ENCODE assay signal across 1 cellular context in the genomic region with DNA sequence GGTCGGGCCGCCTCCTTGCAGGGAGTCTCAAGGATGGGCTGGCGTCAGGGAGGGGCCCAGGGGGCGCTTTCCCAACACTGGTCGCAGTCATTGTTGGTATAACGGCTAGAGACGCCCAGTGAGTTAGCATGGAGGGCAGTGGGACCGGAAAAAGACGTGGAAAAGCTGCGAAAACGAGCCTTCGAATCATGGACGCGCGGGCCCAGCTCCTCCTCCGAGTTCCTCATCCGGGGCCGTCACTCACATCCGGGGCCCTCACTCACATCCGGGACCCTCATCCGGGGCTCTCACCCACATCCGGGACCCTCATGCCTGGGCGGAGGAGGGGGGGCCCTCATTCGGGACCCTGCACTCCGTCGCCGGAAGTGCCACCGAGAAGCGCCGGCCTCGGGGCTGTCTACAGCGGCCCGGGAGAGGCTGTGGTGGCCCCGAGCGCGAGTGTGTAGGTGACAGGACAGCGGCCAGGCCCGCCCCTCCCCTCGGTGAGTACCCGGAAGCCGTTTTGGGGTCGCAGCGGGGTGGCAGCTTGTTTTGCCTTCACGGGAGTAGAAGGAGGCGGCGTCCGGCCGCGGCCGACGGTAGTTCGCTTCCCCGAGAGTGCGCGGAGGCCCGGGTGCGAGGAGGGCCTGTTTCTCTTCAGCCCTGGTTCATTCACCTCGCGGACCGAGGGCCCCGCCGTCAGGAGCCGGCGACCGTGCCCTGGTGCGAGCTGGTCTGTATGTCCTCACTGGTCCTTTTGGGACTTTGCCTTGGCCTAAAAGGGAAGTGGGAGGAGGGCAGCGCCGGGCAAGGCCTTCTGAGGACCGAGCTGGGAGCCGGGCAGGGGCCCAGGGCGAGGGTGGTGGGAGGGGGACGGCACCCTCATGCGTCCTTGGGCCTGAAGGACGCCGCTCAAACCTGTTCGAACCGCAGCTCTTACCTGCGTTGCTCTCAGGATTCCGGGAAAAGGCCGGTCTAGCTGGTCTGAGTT.
TF ChIP-seq lines count a peak whose summit lies in the region.

A gene with protein sequence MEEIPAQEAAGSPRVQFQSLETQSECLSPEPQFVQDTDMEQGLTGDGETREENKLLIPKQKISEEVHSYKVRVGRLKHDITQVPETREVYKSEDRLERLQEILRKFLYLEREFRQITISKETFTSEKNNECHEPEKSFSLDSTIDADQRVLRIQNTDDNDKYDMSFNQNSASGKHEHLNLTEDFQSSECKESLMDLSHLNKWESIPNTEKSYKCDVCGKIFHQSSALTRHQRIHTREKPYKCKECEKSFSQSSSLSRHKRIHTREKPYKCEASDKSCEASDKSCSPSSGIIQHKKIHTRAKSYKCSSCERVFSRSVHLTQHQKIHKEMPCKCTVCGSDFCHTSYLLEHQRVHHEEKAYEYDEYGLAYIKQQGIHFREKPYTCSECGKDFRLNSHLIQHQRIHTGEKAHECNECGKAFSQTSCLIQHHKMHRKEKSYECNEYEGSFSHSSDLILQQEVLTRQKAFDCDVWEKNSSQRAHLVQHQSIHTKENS (plus strand): TSS at position 337 of the 970 bp plus-strand sequence. CDS start 1,918 bp downstream, outside the sequence.

TF ChIP-seq in GM12878, 131 proteins besides CTCF, POLR2A, EP300 and RAD21 (continued from another document):
- TF ChIP-seq SUPT20H (IDR thresholded peaks at IDR 0.05; ENCODE audit: borderline replicate concordance, control insufficient read depth, low read depth, low read length) (no peak), EGR1 (IDR thresholded peaks at IDR 0.05; ENCODE audit: borderline replicate concordance in 1 of 2, low read depth in 2 of 2, low read length in 2 of 2) (peak in 1 of 2 experiments; percentile 7; a peak in 1 of 3 replicates), NFYA (IDR thresholded peaks at IDR 0.05; ENCODE audit: borderline replicate concordance, low read depth, low read length) (no peak), YBX1 (IDR thresholded peaks at IDR 0.05) (no peak), NRF1 (conservative IDR thresholded peaks at IDR 0.05; ENCODE audit: low read depth, low read length) (no peak), MEF2A (IDR thresholded peaks at IDR 0.05; ENCODE audit: insufficient read depth, low read depth, low read length) (peak; percentile 37; the same call in 1 of the 2 replicates), WRNIP1 (IDR thresholded peaks at IDR 0.05; ENCODE audit: borderline replicate concordance, low read depth, low read length) (no peak), CREM (IDR thresholded peaks at IDR 0.05; ENCODE audit: low read depth) (peak; percentile 19; the same call in 1 of the 2 replicates), NFIC (IDR thresholded peaks at IDR 0.05; ENCODE audit: low read depth, low read length) (no peak), NBN (IDR thresholded peaks at IDR 0.05) (peak; percentile 85), GABPA (IDR thresholded peaks at IDR 0.05; ENCODE audit: low read depth) (peak; percentile 86), ETV6 (conservative IDR thresholded peaks at IDR 0.05 in 1 of 2, IDR thresholded peaks at IDR 0.05 in 1 of 2; ENCODE audit: borderline replicate concordance in 1 of 2, low read depth in 1 of 2) (peak in 1 of 2 experiments; percentile 73; a peak in 2 of 4 replicates), CREB1 (IDR thresholded peaks at IDR 0.05; ENCODE audit: low read depth) (peak; percentile 74), STAT1 (conservative IDR thresholded peaks at IDR 0.05) (0 out of 2 replicates have a peak, but pooled peaks have one; percentile 36), SRF (IDR thresholded peaks at IDR 0.05; ENCODE audit: low read depth in 2 of 2, low read length in 2 of 2) (no peak), IKZF2 (IDR thresholded peaks at IDR 0.05) (peak; percentile 14 to 99; a peak in 2 of 4 replicates), SMARCA5 (IDR thresholded peaks at IDR 0.05) (no peak), SIN3A (IDR thresholded peaks at IDR 0.05; ENCODE audit: low read depth, low read length) (peak; percentile 79), BMI1 (IDR thresholded peaks at IDR 0.05; ENCODE audit: borderline replicate concordance) (no peak), RELA (IDR thresholded peaks at IDR 0.05; ENCODE audit: borderline replicate concordance, partially characterized antibody) (no peak), EED (IDR thresholded peaks at IDR 0.05; ENCODE audit: low read depth) (peak; percentile 46; the same call in 1 of the 2 replicates), KAT2A (conservative IDR thresholded peaks at IDR 0.05; ENCODE audit: control insufficient read depth, low read depth, low read length) (no peak)
- TF ChIP-seq, protein P1, sequence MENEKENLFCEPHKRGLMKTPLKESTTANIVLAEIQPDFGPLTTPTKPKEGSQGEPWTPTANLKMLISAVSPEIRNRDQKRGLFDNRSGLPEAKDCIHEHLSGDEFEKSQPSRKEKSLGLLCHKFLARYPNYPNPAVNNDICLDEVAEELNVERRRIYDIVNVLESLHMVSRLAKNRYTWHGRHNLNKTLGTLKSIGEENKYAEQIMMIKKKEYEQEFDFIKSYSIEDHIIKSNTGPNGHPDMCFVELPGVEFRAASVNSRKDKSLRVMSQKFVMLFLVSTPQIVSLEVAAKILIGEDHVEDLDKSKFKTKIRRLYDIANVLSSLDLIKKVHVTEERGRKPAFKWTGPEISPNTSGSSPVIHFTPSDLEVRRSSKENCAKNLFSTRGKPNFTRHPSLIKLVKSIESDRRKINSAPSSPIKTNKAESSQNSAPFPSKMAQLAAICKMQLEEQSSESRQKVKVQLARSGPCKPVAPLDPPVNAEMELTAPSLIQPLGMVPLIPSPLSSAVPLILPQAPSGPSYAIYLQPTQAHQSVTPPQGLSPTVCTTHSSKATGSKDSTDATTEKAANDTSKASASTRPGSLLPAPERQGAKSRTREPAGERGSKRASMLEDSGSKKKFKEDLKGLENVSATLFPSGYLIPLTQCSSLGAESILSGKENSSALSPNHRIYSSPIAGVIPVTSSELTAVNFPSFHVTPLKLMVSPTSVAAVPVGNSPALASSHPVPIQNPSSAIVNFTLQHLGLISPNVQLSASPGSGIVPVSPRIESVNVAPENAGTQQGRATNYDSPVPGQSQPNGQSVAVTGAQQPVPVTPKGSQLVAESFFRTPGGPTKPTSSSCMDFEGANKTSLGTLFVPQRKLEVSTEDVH (IDR thresholded peaks at IDR 0.05; ENCODE audit: low read depth, partially characterized antibody): peak; percentile 100
- TF ChIP-seq, protein P2, sequence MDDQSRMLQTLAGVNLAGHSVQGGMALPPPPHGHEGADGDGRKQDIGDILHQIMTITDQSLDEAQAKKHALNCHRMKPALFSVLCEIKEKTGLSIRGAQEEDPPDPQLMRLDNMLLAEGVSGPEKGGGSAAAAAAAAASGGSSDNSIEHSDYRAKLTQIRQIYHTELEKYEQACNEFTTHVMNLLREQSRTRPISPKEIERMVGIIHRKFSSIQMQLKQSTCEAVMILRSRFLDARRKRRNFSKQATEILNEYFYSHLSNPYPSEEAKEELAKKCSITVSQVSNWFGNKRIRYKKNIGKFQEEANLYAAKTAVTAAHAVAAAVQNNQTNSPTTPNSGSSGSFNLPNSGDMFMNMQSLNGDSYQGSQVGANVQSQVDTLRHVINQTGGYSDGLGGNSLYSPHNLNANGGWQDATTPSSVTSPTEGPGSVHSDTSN (IDR thresholded peaks at IDR 0.05; ENCODE audit: insufficient replicate concordance, low read depth, low read length): peak; percentile 85
- TF ChIP-seq, protein P3, sequence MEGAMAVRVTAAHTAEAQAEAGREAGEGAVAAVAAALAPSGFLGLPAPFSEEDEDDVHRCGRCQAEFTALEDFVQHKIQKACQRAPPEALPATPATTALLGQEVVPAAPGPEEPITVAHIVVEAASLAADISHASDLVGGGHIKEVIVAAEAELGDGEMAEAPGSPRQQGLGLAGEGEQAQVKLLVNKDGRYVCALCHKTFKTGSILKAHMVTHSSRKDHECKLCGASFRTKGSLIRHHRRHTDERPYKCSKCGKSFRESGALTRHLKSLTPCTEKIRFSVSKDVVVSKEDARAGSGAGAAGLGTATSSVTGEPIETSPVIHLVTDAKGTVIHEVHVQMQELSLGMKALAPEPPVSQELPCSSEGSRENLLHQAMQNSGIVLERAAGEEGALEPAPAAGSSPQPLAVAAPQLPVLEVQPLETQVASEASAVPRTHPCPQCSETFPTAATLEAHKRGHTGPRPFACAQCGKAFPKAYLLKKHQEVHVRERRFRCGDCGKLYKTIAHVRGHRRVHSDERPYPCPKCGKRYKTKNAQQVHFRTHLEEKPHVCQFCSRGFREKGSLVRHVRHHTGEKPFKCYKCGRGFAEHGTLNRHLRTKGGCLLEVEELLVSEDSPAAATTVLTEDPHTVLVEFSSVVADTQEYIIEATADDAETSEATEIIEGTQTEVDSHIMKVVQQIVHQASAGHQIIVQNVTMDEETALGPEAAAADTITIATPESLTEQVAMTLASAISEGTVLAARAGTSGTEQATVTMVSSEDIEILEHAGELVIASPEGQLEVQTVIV (IDR thresholded peaks at IDR 0.05; ENCODE audit: borderline replicate concordance, partially characterized antibody): peak; percentile 62
- TF ChIP-seq, protein P4, sequence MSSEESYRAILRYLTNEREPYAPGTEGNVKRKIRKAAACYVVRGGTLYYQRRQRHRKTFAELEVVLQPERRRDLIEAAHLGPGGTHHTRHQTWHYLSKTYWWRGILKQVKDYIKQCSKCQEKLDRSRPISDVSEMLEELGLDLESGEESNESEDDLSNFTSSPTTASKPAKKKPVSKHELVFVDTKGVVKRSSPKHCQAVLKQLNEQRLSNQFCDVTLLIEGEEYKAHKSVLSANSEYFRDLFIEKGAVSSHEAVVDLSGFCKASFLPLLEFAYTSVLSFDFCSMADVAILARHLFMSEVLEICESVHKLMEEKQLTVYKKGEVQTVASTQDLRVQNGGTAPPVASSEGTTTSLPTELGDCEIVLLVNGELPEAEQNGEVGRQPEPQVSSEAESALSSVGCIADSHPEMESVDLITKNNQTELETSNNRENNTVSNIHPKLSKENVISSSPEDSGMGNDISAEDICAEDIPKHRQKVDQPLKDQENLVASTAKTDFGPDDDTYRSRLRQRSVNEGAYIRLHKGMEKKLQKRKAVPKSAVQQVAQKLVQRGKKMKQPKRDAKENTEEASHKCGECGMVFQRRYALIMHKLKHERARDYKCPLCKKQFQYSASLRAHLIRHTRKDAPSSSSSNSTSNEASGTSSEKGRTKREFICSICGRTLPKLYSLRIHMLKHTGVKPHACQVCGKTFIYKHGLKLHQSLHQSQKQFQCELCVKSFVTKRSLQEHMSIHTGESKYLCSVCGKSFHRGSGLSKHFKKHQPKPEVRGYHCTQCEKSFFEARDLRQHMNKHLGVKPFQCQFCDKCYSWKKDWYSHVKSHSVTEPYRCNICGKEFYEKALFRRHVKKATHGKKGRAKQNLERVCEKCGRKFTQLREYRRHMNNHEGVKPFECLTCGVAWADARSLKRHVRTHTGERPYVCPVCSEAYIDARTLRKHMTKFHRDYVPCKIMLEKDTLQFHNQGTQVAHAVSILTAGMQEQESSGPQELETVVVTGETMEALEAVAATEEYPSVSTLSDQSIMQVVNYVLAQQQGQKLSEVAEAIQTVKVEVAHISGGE (CRISPR knock-in tag; IDR thresholded peaks at IDR 0.05): no peak
- TF ChIP-seq, protein P5, sequence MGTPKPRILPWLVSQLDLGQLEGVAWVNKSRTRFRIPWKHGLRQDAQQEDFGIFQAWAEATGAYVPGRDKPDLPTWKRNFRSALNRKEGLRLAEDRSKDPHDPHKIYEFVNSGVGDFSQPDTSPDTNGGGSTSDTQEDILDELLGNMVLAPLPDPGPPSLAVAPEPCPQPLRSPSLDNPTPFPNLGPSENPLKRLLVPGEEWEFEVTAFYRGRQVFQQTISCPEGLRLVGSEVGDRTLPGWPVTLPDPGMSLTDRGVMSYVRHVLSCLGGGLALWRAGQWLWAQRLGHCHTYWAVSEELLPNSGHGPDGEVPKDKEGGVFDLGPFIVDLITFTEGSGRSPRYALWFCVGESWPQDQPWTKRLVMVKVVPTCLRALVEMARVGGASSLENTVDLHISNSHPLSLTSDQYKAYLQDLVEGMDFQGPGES (IDR thresholded peaks at IDR 0.05): peak; percentile 55; the same call in 1 of the 2 replicates
- TF ChIP-seq, protein P6, sequence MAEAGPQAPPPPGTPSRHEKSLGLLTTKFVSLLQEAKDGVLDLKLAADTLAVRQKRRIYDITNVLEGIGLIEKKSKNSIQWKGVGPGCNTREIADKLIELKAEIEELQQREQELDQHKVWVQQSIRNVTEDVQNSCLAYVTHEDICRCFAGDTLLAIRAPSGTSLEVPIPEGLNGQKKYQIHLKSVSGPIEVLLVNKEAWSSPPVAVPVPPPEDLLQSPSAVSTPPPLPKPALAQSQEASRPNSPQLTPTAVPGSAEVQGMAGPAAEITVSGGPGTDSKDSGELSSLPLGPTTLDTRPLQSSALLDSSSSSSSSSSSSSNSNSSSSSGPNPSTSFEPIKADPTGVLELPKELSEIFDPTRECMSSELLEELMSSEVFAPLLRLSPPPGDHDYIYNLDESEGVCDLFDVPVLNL (IDR thresholded peaks at IDR 0.05; ENCODE audit: low read depth, low read length): no peak
- TF ChIP-seq, protein P7, sequence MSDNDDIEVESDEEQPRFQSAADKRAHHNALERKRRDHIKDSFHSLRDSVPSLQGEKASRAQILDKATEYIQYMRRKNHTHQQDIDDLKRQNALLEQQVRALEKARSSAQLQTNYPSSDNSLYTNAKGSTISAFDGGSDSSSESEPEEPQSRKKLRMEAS (IDR thresholded peaks at IDR 0.05; ENCODE audit: low read depth, low read length): peak; percentile 54; the same call in 1 of the 2 replicates
